21 cellular contexts compared by ENCODE assay signal in the genomic region with DNA sequence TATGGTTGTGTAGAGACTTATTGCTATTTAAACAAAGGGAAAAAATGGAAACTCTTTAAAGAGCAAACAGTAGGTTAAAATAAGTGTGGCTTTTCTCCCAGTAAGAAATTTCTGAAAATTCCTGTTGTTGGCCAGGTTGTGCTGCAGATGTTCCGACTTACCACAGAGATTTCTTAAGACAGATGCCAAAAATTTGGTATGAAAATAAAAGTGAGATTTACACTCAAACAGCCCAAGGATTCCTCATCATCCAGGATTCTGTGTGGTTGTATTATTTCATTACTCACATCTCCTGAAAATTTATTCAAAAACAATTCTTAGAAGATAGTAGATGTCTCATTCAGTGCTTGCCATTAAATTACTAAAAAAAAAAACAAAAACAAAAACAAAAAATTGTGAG.
A peak's percentile ranks its signal among the peaks of the same experiment; 100 is the strongest.
DNase-seq lines count a peak whose midpoint lies in the region; ATAC-seq and TF ChIP-seq lines count a peak whose summit lies in the region.
"Had no signal": no experiment of that assay in that cellular context is flagged by ENCODE, and none has a peak within 500 bp of the region (broad histone marks: within the 10 kb centered on the region; RNA-seq: fewer than 3 reads in every experiment).

No MANE protein-coding gene starts in this region.

- no peaks in the 10 kb centered on the region for H3K27me3 Mint-ChIP-seq in effector memory CD8-positive, alpha-beta T cell

- no peak for ATAC-seq in effector memory CD8-positive, alpha-beta T cell (replicated peaks)
- ATAC-seq in stimulated activated effector memory CD8-positive, alpha-beta T cell treated with anti-CD3 and anti-CD28 coated beads, Interleukin-12 subunit alpha, Interleukin-12 subunit beta, amount 100 ng/mL, for 72 hours: no peak
- ATAC-seq: CD8-positive, alpha-beta T cell; Panc1 had no signal

- H3K4me1 Mint-ChIP-seq in effector memory CD8-positive, alpha-beta T cell (ENCODE audit: low read depth in 2 of 2): no peaks in the 10 kb centered on the region
- no peaks in the 10 kb centered on the region for H3K4me1 Mint-ChIP-seq in stimulated activated effector memory CD8-positive, alpha-beta T cell treated with anti-CD3 and anti-CD28 coated beads, Interleukin-12 subunit alpha, Interleukin-12 subunit beta, amount 100 ng/mL, for 72 hours

- TF ChIP-seq EP300 in esophagus muscularis mucosa (IDR thresholded peaks at IDR 0.05): no peak

- TF ChIP-seq CTCF in cardiac fibroblast (IDR thresholded peaks at IDR 0.05; ENCODE audit: low read depth, low read length) (no peak), fibroblast of villous mesenchyme (IDR thresholded peaks at IDR 0.05; ENCODE audit: insufficient read depth, low read depth, low read length) (no peak), esophagus muscularis mucosa (IDR thresholded peaks at IDR 0.05) (no peak)

- WGBS in esophagus muscularis mucosa: 58% methylated on average over 1 of the region's 1 CpG

- H3K36me3 ChIP-seq in esophagus muscularis mucosa: no peaks in the 10 kb centered on the region
- H3K36me3 ChIP-seq: BLaER1 treated with 17β-estradiol and CSF1 and Interleukin-3, amounts not matched to agents 10 nM and 100 nM; SJSA1 had no signal

- DNase-seq in AG20443 (ENCODE audit: low spot score) (peak; percentile 34), LHCN-M2 (ENCODE audit: low read depth) (peak; percentile 14), cardiac fibroblast (ENCODE audit: low read depth in 2 of 2) (peak; percentile 10 to 39), fibroblast of villous mesenchyme (ENCODE audit: low read depth) (peak; percentile 10), kidney glomerular epithelial cell (lab: John Stamatoyannopoulos, UW) (no peak), esophagus muscularis mucosa (ENCODE audit: extremely low spot score) (no peak)
- DNase-seq in effector memory CD8-positive, alpha-beta T cell: no peak
- DNase-seq in stimulated activated effector memory CD8-positive, alpha-beta T cell treated with anti-CD3 and anti-CD28 coated beads, Interleukin-12 subunit alpha, Interleukin-12 subunit beta, amount 100 ng/mL, for 72 hours (ENCODE audit: low spot score in 2 of 2): no peak
- DNase-seq: Calu3; CD8-positive, alpha-beta T cell; DMS53; EL; H9; Kasumi-1; NCI-H1105 treated with DMSO at 0.1 percent for 48 hours; NCI-H1694; NCI-H2081 treated with DMSO at 0.1 percent for 48 hours had no signal

- no peak overlapping the region for H3K27ac Mint-ChIP-seq in effector memory CD8-positive, alpha-beta T cell
- no peak overlapping the region for H3K27ac Mint-ChIP-seq in stimulated activated effector memory CD8-positive, alpha-beta T cell treated with anti-CD3 and anti-CD28 coated beads, Interleukin-12 subunit alpha, Interleukin-12 subunit beta, amount 100 ng/mL, for 72 hours
- H3K27ac Mint-ChIP-seq: CD8-positive, alpha-beta T cell had no signal

- H3K4me3 ChIP-seq in cardiac fibroblast (replicated peaks in 1 of 2; ENCODE audit: low read depth in 2 of 2, low read length in 2 of 2) (no peak overlapping the region), fibroblast of villous mesenchyme (ENCODE audit: low read depth, low read length) (no peak overlapping the region), esophagus muscularis mucosa (no peak overlapping the region)
- H3K4me3 ChIP-seq: BLaER1 treated with 17β-estradiol and CSF1 and Interleukin-3, amounts not matched to agents 10 nM and 100 nM; SJSA1 had no signal

- H3K27me3 ChIP-seq in esophagus muscularis mucosa: no peaks in the 10 kb centered on the region
- H3K27me3 ChIP-seq: BLaER1 treated with 17β-estradiol and CSF1 and Interleukin-3, amounts not matched to agents 10 nM and 100 nM; SJSA1 had no signal

- H3K4me1 ChIP-seq in esophagus muscularis mucosa: peaks cover 0 to 10% (median 0%) of the 10 kb centered on the region in 4 donors
- H3K4me1 ChIP-seq: BLaER1 treated with 17β-estradiol and CSF1 and Interleukin-3, amounts not matched to agents 10 nM and 100 nM; SJSA1 had no signal

- H3K36me3 Mint-ChIP-seq in effector memory CD8-positive, alpha-beta T cell (ENCODE audit: insufficient read depth): no peaks in the 10 kb centered on the region
- H3K36me3 Mint-ChIP-seq in stimulated activated effector memory CD8-positive, alpha-beta T cell treated with anti-CD3 and anti-CD28 coated beads, Interleukin-12 subunit alpha, Interleukin-12 subunit beta, amount 100 ng/mL, for 72 hours: no peaks in the 10 kb centered on the region
- H3K36me3 Mint-ChIP-seq: CD8-positive, alpha-beta T cell had no signal

- no peaks in the 10 kb centered on the region for H3K9me3 ChIP-seq in esophagus muscularis mucosa
- H3K9me3 ChIP-seq: BLaER1 treated with 17β-estradiol and CSF1 and Interleukin-3, amounts not matched to agents 10 nM and 100 nM; SJSA1 had no signal

- H3K27ac ChIP-seq in esophagus muscularis mucosa (replicated peaks in 1 of 4): no peak overlapping the region
- H3K27ac ChIP-seq: BLaER1 treated with 17β-estradiol and CSF1 and Interleukin-3, amounts not matched to agents 10 nM and 100 nM; HL-60; SJSA1 had no signal

- no peak for TF ChIP-seq POLR2A in esophagus muscularis mucosa (IDR thresholded peaks at IDR 0.05; ENCODE audit: low read depth)

- intact Hi-C loops in esophagus muscularis mucosa (cut with DNase I): loop anchor here (5.0 kb wide), 1 partner anchor 112 kb away; no protein-coding TSS in a partner anchor

- H3K9me3 Mint-ChIP-seq in effector memory CD8-positive, alpha-beta T cell: peaks cover 0 to 2% of the 10 kb centered on the region in 2 donors
- peaks cover 3% of the 10 kb centered on the region for H3K9me3 Mint-ChIP-seq in stimulated activated effector memory CD8-positive, alpha-beta T cell treated with anti-CD3 and anti-CD28 coated beads, Interleukin-12 subunit alpha, Interleukin-12 subunit beta, amount 100 ng/mL, for 72 hours
- H3K9me3 Mint-ChIP-seq: CD8-positive, alpha-beta T cell; H9 had no signal

- H3K4me3 Mint-ChIP-seq in effector memory CD8-positive, alpha-beta T cell: no peak overlapping the region
- no peak overlapping the region for H3K4me3 Mint-ChIP-seq in stimulated activated effector memory CD8-positive, alpha-beta T cell treated with anti-CD3 and anti-CD28 coated beads, Interleukin-12 subunit alpha, Interleukin-12 subunit beta, amount 100 ng/mL, for 72 hours
- H3K4me3 Mint-ChIP-seq: CD8-positive, alpha-beta T cell; H9 had no signal

Comparison
In these comparisons a context has a peak if more than half of its experiments do, and no peak if none do; other contexts are left out.
1. DNase-seq: peak in AG20443 (single experiment), LHCN-M2 (single experiment), cardiac fibroblast (2 of 2) and fibroblast of villous mesenchyme (single experiment); none in kidney glomerular epithelial cell (single experiment), effector memory CD8-positive, alpha-beta T cell (0 of 3), esophagus muscularis mucosa (single experiment) and stimulated activated effector memory CD8-positive, alpha-beta T cell treated with anti-CD3 and anti-CD28 coated beads, Interleukin-12 subunit alpha, Interleukin-12 subunit beta, amount 100 ng/mL, for 72 hours (0 of 2).